18 cellular contexts compared by ENCODE assay signal in the genomic region with DNA sequence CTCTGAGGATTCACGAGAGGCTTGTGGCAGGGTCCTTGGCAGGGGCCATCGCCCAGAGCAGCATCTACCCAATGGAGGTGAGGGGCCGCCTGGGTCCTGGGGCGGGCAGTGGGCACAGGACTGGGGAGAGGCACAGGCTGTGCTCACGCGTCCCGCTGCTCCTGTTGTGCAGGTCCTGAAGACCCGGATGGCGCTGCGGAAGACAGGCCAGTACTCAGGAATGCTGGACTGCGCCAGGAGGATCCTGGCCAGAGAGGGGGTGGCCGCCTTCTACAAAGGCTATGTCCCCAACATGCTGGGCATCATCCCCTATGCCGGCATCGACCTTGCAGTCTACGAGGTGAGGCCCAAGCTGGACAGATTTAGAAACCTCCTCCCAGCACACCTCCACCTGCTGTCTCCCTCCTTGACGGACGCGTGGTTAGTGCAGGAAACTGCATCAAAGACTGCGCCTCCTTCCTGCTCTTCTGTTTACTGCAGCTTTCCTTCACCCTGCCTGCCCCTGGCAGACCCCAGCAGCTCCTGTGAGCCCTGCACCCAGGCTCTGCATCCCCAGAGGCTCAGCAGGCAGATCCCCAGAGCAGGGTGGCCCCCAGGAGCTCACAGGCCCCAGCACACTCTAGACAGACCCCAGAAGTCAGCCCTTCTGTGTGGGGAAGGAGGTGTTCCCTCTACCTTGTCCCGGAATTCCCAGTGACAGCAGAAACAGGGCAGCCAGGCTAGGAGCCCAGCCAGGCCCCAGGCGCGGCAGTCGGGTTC. TPM values are rescaled to one million over a fixed set of nuclear protein-coding genes. Genes with fewer than 3 reads are reported as not detected.
DNase-seq lines count a peak whose midpoint lies in the region; ATAC-seq, FAIRE-seq and TF ChIP-seq lines count a peak whose summit lies in the region.
"Had no signal": no experiment of that assay in that cellular context is flagged by ENCODE, and none has a peak within 500 bp of the region (broad histone marks: within the 10 kb centered on the region; RNA-seq: fewer than 3 reads in every experiment).

No MANE protein-coding gene starts in this region.

- intact Hi-C loops in K562 (cut with micrococcal nuclease) = no loop called here

- H3K4me3 ChIP-seq in K562 (no peak overlapping the region), brain microvascular endothelial cell (ENCODE audit: low read depth, low read length) (no peak overlapping the region)
- H3K4me3 ChIP-seq: heart right ventricle, PC-9 had no signal

- no peaks in the 10 kb centered on the region for H3K9me1 ChIP-seq in K562 (ENCODE audit: control insufficient read depth, insufficient read depth, low read length)

- no peak for TF ChIP-seq RAD21 in K562 (CRISPR knock-in tag; conservative IDR thresholded peaks at IDR 0.05 in 1 of 2, IDR thresholded peaks at IDR 0.05 in 1 of 2)

- no TSS peak for BruUV-seq in K562 (replicated peaks; lab: Mats Ljungman, UMichigan)

- H3K9me3 ChIP-seq in K562 (replicated peaks; ENCODE audit: control insufficient read depth, insufficient read depth, low read depth, low read length) = no peaks in the 10 kb centered on the region
- H3K9me3 ChIP-seq: heart right ventricle had no signal

- H3K27ac Mint-ChIP-seq in HFFc6 (no peak overlapping the region), progenitor cell of endocrine pancreas (peak overlapping the region; percentile 81)
- H3K27ac Mint-ChIP-seq: activated B cell treated with CpG ODN at 0.5 μM for 24 hours had no signal

- peak; percentile 45 for TF ChIP-seq CTCF in HFFc6 (IDR thresholded peaks at IDR 0.05)
- 0 out of 6 replicates have a peak, but pooled peaks of 1 of the 3 experiments have one; percentile 13 for TF ChIP-seq CTCF in K562 (IDR thresholded peaks at IDR 0.05 in 2 of 3, conservative IDR thresholded peaks at IDR 0.05 in 1 of 3; ENCODE audit: insufficient read depth in 2 of 3, low read depth in 1 of 3, low read length in 3 of 3)
- TF ChIP-seq CTCF in progenitor cell of endocrine pancreas (IDR thresholded peaks at IDR 0.05; ENCODE audit: unreplicated experiment) = no peak
- no peak for TF ChIP-seq CTCF in brain microvascular endothelial cell (IDR thresholded peaks at IDR 0.05; ENCODE audit: low read depth, low read length, missing control alignments)

- H3K4me1 Mint-ChIP-seq in HFFc6 (ENCODE audit: low read depth) (peaks cover 5% of the 10 kb centered on the region), progenitor cell of endocrine pancreas (ENCODE audit: low read depth) (no peaks in the 10 kb centered on the region)

- H3K4me1 ChIP-seq in K562 (replicated peaks in 1 of 2; ENCODE audit: control insufficient read depth in 2 of 2, insufficient read depth in 2 of 2, low read length in 2 of 2) = peaks cover 11 to 57% of the 10 kb centered on the region in 2 experiments; a peak in 4 of 5 replicates

- H3K27me3 Mint-ChIP-seq in HFFc6 (ENCODE audit: insufficient read depth) (peaks cover 14% of the 10 kb centered on the region), progenitor cell of endocrine pancreas (no peaks in the 10 kb centered on the region)
- H3K27me3 Mint-ChIP-seq: activated B cell treated with CpG ODN at 0.5 μM for 24 hours had no signal

- TF ChIP-seq EP300 in K562 (IDR thresholded peaks at IDR 0.05; ENCODE audit: low read length) = no peak

- TF ChIP-seq POLR2A in K562 (conservative IDR thresholded peaks at IDR 0.05) = no peak

- CTCF ChIA-PET in K562 (lab: Yijun Ruan, JAX; ENCODE audit: low intra/inter-chr PET ratio) = no interaction called here

- H3K36me3 Mint-ChIP-seq in HFFc6 (ENCODE audit: low read depth) (peaks cover 32% of the 10 kb centered on the region), progenitor cell of endocrine pancreas (ENCODE audit: insufficient read depth) (peaks cover 10% of the 10 kb centered on the region)

- H4K20me1 ChIP-seq in K562 (replicated peaks; ENCODE audit: control insufficient read depth, insufficient read depth, low read length) = no peaks in the 10 kb centered on the region

- H3K79me2 ChIP-seq in K562 (ENCODE audit: control insufficient read depth, insufficient read depth, low read length) = peaks cover 8% of the 10 kb centered on the region

- peak overlapping the region in 1 of 2 experiments; percentile 60; a peak in 1 of 4 replicates for H3K9ac ChIP-seq in K562 (ENCODE audit: insufficient read depth in 1 of 2, low read depth in 2 of 2, low read length in 2 of 2)

- no peak for ATAC-seq in K562
- no peak for ATAC-seq in GM18520 (IDR thresholded peaks at IDR 0.05; ENCODE audit: unreplicated experiment)
- ATAC-seq: left cardiac atrium had no signal

- no peak for FAIRE-seq in K562 (lab: Jason Lieb, UNC)

- no peak overlapping the region for H3K27ac ChIP-seq in K562 (ENCODE audit: extremely low read depth, low read depth, low read length)
- no peak overlapping the region for H3K27ac ChIP-seq in brain microvascular endothelial cell
- H3K27ac ChIP-seq: PC-9 had no signal

- H3K4me3 Mint-ChIP-seq in HFFc6 = no peak overlapping the region
- no peak overlapping the region for H3K4me3 Mint-ChIP-seq in progenitor cell of endocrine pancreas (ENCODE audit: low read depth)
- H3K4me3 Mint-ChIP-seq: activated B cell treated with CpG ODN at 0.5 μM for 24 hours had no signal

- no peak overlapping the region for H2AFZ ChIP-seq in K562 (ENCODE audit: low read depth, low read length)
- H2AFZ ChIP-seq: PC-9 had no signal

- no peaks in the 10 kb centered on the region for H3K9me3 Mint-ChIP-seq in HFFc6
- H3K9me3 Mint-ChIP-seq in progenitor cell of endocrine pancreas (ENCODE audit: low read depth) = no peaks in the 10 kb centered on the region
- H3K9me3 Mint-ChIP-seq: activated B cell treated with CpG ODN at 0.5 μM for 24 hours had no signal

- H3K36me3 ChIP-seq in K562 (ENCODE audit: control insufficient read depth, insufficient read depth, low read length) = peaks cover 83% of the 10 kb centered on the region
- H3K36me3 ChIP-seq in brain microvascular endothelial cell (replicated peaks) = peaks cover 67% of the 10 kb centered on the region

- no peaks in the 10 kb centered on the region for H3K27me3 ChIP-seq in K562 (ENCODE audit: control insufficient read depth in 2 of 2, insufficient read depth in 2 of 2, low read length in 2 of 2)
- no peaks in the 10 kb centered on the region for H3K27me3 ChIP-seq in brain microvascular endothelial cell (replicated peaks)
- H3K27me3 ChIP-seq: heart right ventricle had no signal

- WGBS in K562 (ENCODE audit: insufficient coverage, low coverage, missing lambda C conversion rate) = 95% methylated on average over 16 of the region's 23 CpGs

- in situ Hi-C loops in K562 (cut with MboI) = no loop called here
- in situ Hi-C loops in brain microvascular endothelial cell (cut with HindIII; ENCODE audit: low pct_ligation_motif_present, low sequenced_read_pairs) = no loop called here

- POLR2A ChIA-PET in K562 (lab: Yijun Ruan, JAX) = interaction anchor here (1.4 to 1.7 kb wide), 3 partner anchors 9 to 12 kb away, joined by 5 to 14 read pairs (median 8); no protein-coding TSS in a partner anchor

- no peak overlapping the region for H3K4me2 ChIP-seq in K562 (ENCODE audit: insufficient read depth, low read length)
- H3K4me2 ChIP-seq: PC-9 had no signal

- DNase-seq in HFFc6 = no peak
- DNase-seq in K562 (ENCODE audit: extremely low read depth in 1 of 4, low spot score in 3 of 4) = no peak
- no peak for DNase-seq in progenitor cell of endocrine pancreas (ENCODE audit: low spot score, unreplicated experiment)
- DNase-seq in DMS53 (lab: John Stamatoyannopoulos, UW) = no peak
- no peak for DNase-seq in brain microvascular endothelial cell
- DNase-seq: activated B cell treated with CpG ODN at 0.5 μM for 24 hours; activated T-cell treated with anti-CD3 and anti-CD28 coated beads for 4 hours; erythroblast; heart right ventricle; left cardiac atrium; NCI-H187 treated with DMSO at 0.1 percent for 48 hours; NCI-H526; PC-9; stimulated activated CD4-positive, alpha-beta T cell treated with anti-CD3 and anti-CD28 coated beads, Interleukin-4, amount 100 ng/mL, for 1 hour; SW 1271 had no signal

RNA-seq across cellular contexts. Expression of a gene that starts 21.2 kb away (rescaled TPM):
- total RNA-seq in HFFc6 (2021; fragmentation: NEBNext Ultra II Directional; extraction: Animal tissue kit (Norgen Biotek cat#: 25700)) = 10 to 100 TPM; 68.5 to 82.8 (median 70.6) TPM
- 91.2 and 285 TPM in 2 replicates for total RNA-seq in K562 (2011; cell fraction: chromatin; rRNA removed; ENCODE audit: low replicate concordance)
- total RNA-seq in K562 (2011; cell fraction: nucleolus; rRNA removed) = 223 and 287 TPM in 2 replicates
- total RNA-seq in K562 (2011; cell fraction: nucleoplasm; rRNA removed) = 132 and 134 TPM in 2 replicates
- total RNA-seq in K562 (2014; rRNA removed) (196 and 257 TPM in 2 replicates), K562 (2014; rRNA removed; fragmentation: Illumina TruSeq; extraction: Trizol) (34.3 and 50.3 TPM in 2 replicates), K562 (2015; rRNA removed; fragmentation: Illumina TruSeq; extraction: Trizol) (98.9 and 102 TPM in 2 replicates), K562 (2021) (135 and 137 TPM in 2 replicates), progenitor cell of endocrine pancreas (60.4 and 61.5 TPM in 2 replicates)
- polyA plus RNA-seq in K562 (2011; rRNA removed) (90.1 and 106 TPM in 2 replicates), K562 (2014; fragmentation: Illumina TruSeq; extraction: Trizol) (89.2 and 128 TPM in 2 replicates), K562 (2014; fragmentation: Nextera tagmentation; extraction: Ambion mirVana) (1 to 10 TPM; 2.4 to 6.2 TPM), K562 (2014; rRNA removed) (128 and 149 TPM in 2 replicates)
- polyA plus RNA-seq in K562 (2011; cell fraction: cytosol; rRNA removed) = 92.2 and 177 TPM in 2 replicates
- polyA plus RNA-seq in K562 (2011; cell fraction: nucleus; rRNA removed) = 244 and 370 TPM in 2 replicates
- polyA plus RNA-seq in K562 (2012) = 94.0 and 96.2 TPM in 2 replicates
- 49.5 and 74.8 TPM in 2 replicates for polyA minus RNA-seq in K562 (2011; rRNA and poly(A)+ RNA removed)
- polyA minus RNA-seq in K562 (2011; cell fraction: cytosol; rRNA and poly(A)+ RNA removed) = 57.2 and 75.5 TPM in 2 replicates
- polyA minus RNA-seq in K562 (2011; cell fraction: nucleus; rRNA and poly(A)+ RNA removed) = 73.1 and 77.3 TPM in 2 replicates

RNA-seq across cellular contexts. Expression of a gene that starts 38.3 kb away (rescaled TPM):
- total RNA-seq in HFFc6 (2021; fragmentation: NEBNext Ultra II Directional; extraction: Animal tissue kit (Norgen Biotek cat#: 25700)) = 10 to 100 TPM; 16.5 to 20.7 (median 18.4) TPM
- total RNA-seq in K562 (2011; cell fraction: chromatin; rRNA removed; ENCODE audit: low replicate concordance) = 56.5 and 74.4 TPM in 2 replicates
- total RNA-seq in K562 (2011; cell fraction: nucleolus; rRNA removed) = 41.5 and 42.5 TPM in 2 replicates
- total RNA-seq in K562 (2011; cell fraction: nucleoplasm; rRNA removed) = 26.8 and 33.4 TPM in 2 replicates
- total RNA-seq in K562 (2014; rRNA removed) (35.9 and 39.5 TPM in 2 replicates), K562 (2014; rRNA removed; fragmentation: Illumina TruSeq; extraction: Trizol) (19.0 and 19.3 TPM in 2 replicates), K562 (2015; rRNA removed; fragmentation: Illumina TruSeq; extraction: Trizol) (23.2 and 25.1 TPM in 2 replicates), K562 (2021) (30.1 and 30.7 TPM in 2 replicates), progenitor cell of endocrine pancreas (9.7 and 10.0 TPM in 2 replicates)
- polyA plus RNA-seq in K562 (2011; rRNA removed) (21.7 and 26.7 TPM in 2 replicates), K562 (2014; fragmentation: Illumina TruSeq; extraction: Trizol) (18.7 and 25.2 TPM in 2 replicates), K562 (2014; fragmentation: Nextera tagmentation; extraction: Ambion mirVana) (under 1 TPM; 0.07 to 0.10 TPM), K562 (2014; rRNA removed) (27.2 and 31.0 TPM in 2 replicates)
- 20.4 and 25.8 TPM in 2 replicates for polyA plus RNA-seq in K562 (2011; cell fraction: cytosol; rRNA removed)
- 29.9 and 44.4 TPM in 2 replicates for polyA plus RNA-seq in K562 (2011; cell fraction: nucleus; rRNA removed)
- polyA plus RNA-seq in K562 (2012) = 20.5 and 23.5 TPM in 2 replicates
- 21.0 and 28.2 TPM in 2 replicates for polyA minus RNA-seq in K562 (2011; rRNA and poly(A)+ RNA removed)
- polyA minus RNA-seq in K562 (2011; cell fraction: cytosol; rRNA and poly(A)+ RNA removed) = 14.7 and 16.8 TPM in 2 replicates
- 14.8 and 20.9 TPM in 2 replicates for polyA minus RNA-seq in K562 (2011; cell fraction: nucleus; rRNA and poly(A)+ RNA removed)

RNA-seq across cellular contexts. Expression of a gene that starts 39.2 kb away (rescaled TPM):
- 10 to 100 TPM in 3 of 6 experiments, 1 to 10 TPM in 3; 8.7 to 11.5 (median 9.8) TPM for total RNA-seq in HFFc6 (2021; fragmentation: NEBNext Ultra II Directional; extraction: Animal tissue kit (Norgen Biotek cat#: 25700))
- 14.2 and 31.0 TPM in 2 replicates for total RNA-seq in K562 (2011; cell fraction: chromatin; rRNA removed; ENCODE audit: low replicate concordance)
- 27.1 and 29.7 TPM in 2 replicates for total RNA-seq in K562 (2011; cell fraction: nucleolus; rRNA removed)
- total RNA-seq in K562 (2011; cell fraction: nucleoplasm; rRNA removed) = 19.1 and 19.8 TPM in 2 replicates
- total RNA-seq in K562 (2014; rRNA removed) (21.3 and 27.6 TPM in 2 replicates), K562 (2014; rRNA removed; fragmentation: Illumina TruSeq; extraction: Trizol) (15.8 and 16.2 TPM in 2 replicates), K562 (2015; rRNA removed; fragmentation: Illumina TruSeq; extraction: Trizol) (15.9 and 17.4 TPM in 2 replicates), K562 (2021) (23.1 and 26.6 TPM in 2 replicates), progenitor cell of endocrine pancreas (9.6 and 10.8 TPM in 2 replicates)
- polyA plus RNA-seq in K562 (2011; rRNA removed) (17.2 and 21.5 TPM in 2 replicates), K562 (2014; fragmentation: Illumina TruSeq; extraction: Trizol) (16.3 and 16.9 TPM in 2 replicates), K562 (2014; fragmentation: Nextera tagmentation; extraction: Ambion mirVana) (1 to 10 TPM; 4.8 to 5.3 TPM), K562 (2014; rRNA removed) (17.7 and 17.8 TPM in 2 replicates)
- polyA plus RNA-seq in K562 (2011; cell fraction: cytosol; rRNA removed) = 24.4 and 26.5 TPM in 2 replicates
- 17.1 and 20.0 TPM in 2 replicates for polyA plus RNA-seq in K562 (2011; cell fraction: nucleus; rRNA removed)
- polyA plus RNA-seq in K562 (2012) = 16.5 and 19.9 TPM in 2 replicates
- polyA minus RNA-seq in K562 (2011; rRNA and poly(A)+ RNA removed) = 14.9 and 19.6 TPM in 2 replicates
- 14.2 and 26.5 TPM in 2 replicates for polyA minus RNA-seq in K562 (2011; cell fraction: cytosol; rRNA and poly(A)+ RNA removed)
- polyA minus RNA-seq in K562 (2011; cell fraction: nucleus; rRNA and poly(A)+ RNA removed) = 6.3 and 7.7 TPM in 2 replicates

RNA-seq across cellular contexts. Expression of a gene that starts 42.9 kb away (rescaled TPM):
- total RNA-seq in HFFc6 (2021; fragmentation: NEBNext Ultra II Directional; extraction: Animal tissue kit (Norgen Biotek cat#: 25700)) = not detected
- 0.58 and 2.0 TPM in 2 replicates for total RNA-seq in K562 (2011; cell fraction: chromatin; rRNA removed; ENCODE audit: low replicate concordance)
- 1.1 and 1.3 TPM in 2 replicates for total RNA-seq in K562 (2011; cell fraction: nucleolus; rRNA removed)
- total RNA-seq in K562 (2011; cell fraction: nucleoplasm; rRNA removed) = 1.7 TPM in 1 of 2 replicates, not detected in the other
- total RNA-seq in K562 (2014; rRNA removed) = 0.20 and 0.54 TPM in 2 replicates
- total RNA-seq in K562 (2014; rRNA removed; fragmentation: Illumina TruSeq; extraction: Trizol) = 0.47 TPM in 1 of 2 replicates, not detected in the other
- not detected in 2 replicates for total RNA-seq in K562 (2015; rRNA removed; fragmentation: Illumina TruSeq; extraction: Trizol)
- total RNA-seq in K562 (2021) = 0.40 and 0.72 TPM in 2 replicates
- 0.60 and 1.2 TPM in 2 replicates for polyA plus RNA-seq in K562 (2011; rRNA removed)
- 0.40 and 0.69 TPM in 2 replicates for polyA plus RNA-seq in K562 (2011; cell fraction: cytosol; rRNA removed)
- polyA plus RNA-seq in K562 (2011; cell fraction: nucleus; rRNA removed) = 3.3 and 4.8 TPM in 2 replicates
- 0.16 and 0.37 TPM in 2 replicates for polyA plus RNA-seq in K562 (2012)
- polyA plus RNA-seq in K562 (2014; fragmentation: Illumina TruSeq; extraction: Trizol) = 0.22 and 1.0 TPM in 2 replicates
- polyA plus RNA-seq in K562 (2014; fragmentation: Nextera tagmentation; extraction: Ambion mirVana) = under 1 TPM; 0.10 to 0.11 TPM
- 0.21 and 0.65 TPM in 2 replicates for polyA plus RNA-seq in K562 (2014; rRNA removed)
- polyA minus RNA-seq in K562 (2011; rRNA and poly(A)+ RNA removed) = 1.2 and 1.4 TPM in 2 replicates
- not detected in 2 replicates for polyA minus RNA-seq in K562 (2011; cell fraction: cytosol; rRNA and poly(A)+ RNA removed)
- polyA minus RNA-seq in K562 (2011; cell fraction: nucleus; rRNA and poly(A)+ RNA removed) = not detected in 2 replicates
- total RNA-seq in progenitor cell of endocrine pancreas = not detected in 2 replicates
- total RNA-seq: activated B cell treated with CpG ODN at 0.5 μM for 24 hours, myocyte had no signal
- polyA plus RNA-seq: BJ had no signal

RNA-seq across cellular contexts. Expression of a gene that starts 53.7 kb away (rescaled TPM):
- 10 to 100 TPM; 45.7 to 63.2 (median 50.5) TPM for total RNA-seq in HFFc6 (2021; fragmentation: NEBNext Ultra II Directional; extraction: Animal tissue kit (Norgen Biotek cat#: 25700))
- 24.5 and 53.9 TPM in 2 replicates for total RNA-seq in K562 (2011; cell fraction: chromatin; rRNA removed; ENCODE audit: low replicate concordance)
- total RNA-seq in K562 (2011; cell fraction: nucleolus; rRNA removed) = 72.0 and 78.0 TPM in 2 replicates
- total RNA-seq in K562 (2011; cell fraction: nucleoplasm; rRNA removed) = 65.8 and 106 TPM in 2 replicates
- total RNA-seq in K562 (2014; rRNA removed) = 331 and 433 TPM in 2 replicates
- total RNA-seq in K562 (2014; rRNA removed; fragmentation: Illumina TruSeq; extraction: Trizol) = 11.5 and 11.9 TPM in 2 replicates
- total RNA-seq in K562 (2015; rRNA removed; fragmentation: Illumina TruSeq; extraction: Trizol) = 109 and 123 TPM in 2 replicates
- total RNA-seq in K562 (2021) = 172 and 177 TPM in 2 replicates
- 87.1 and 125 TPM in 2 replicates for polyA plus RNA-seq in K562 (2011; rRNA removed)
- 256 and 738 TPM in 2 replicates for polyA plus RNA-seq in K562 (2011; cell fraction: cytosol; rRNA removed)
- polyA plus RNA-seq in K562 (2011; cell fraction: nucleus; rRNA removed) = 139 and 249 TPM in 2 replicates
- polyA plus RNA-seq in K562 (2012) = 180 and 393 TPM in 2 replicates
- polyA plus RNA-seq in K562 (2014; fragmentation: Illumina TruSeq; extraction: Trizol) = 30.1 and 181 TPM in 2 replicates
- polyA plus RNA-seq in K562 (2014; fragmentation: Nextera tagmentation; extraction: Ambion mirVana) = 10 to 100 TPM in 1 of 2 experiments, 1 to 10 TPM in 1; 4.2 to 13.7 TPM
- 191 and 213 TPM in 2 replicates for polyA plus RNA-seq in K562 (2014; rRNA removed)
- polyA minus RNA-seq in K562 (2011; rRNA and poly(A)+ RNA removed) = 19.8 and 21.1 TPM in 2 replicates
- 74.5 and 112 TPM in 2 replicates for polyA minus RNA-seq in K562 (2011; cell fraction: cytosol; rRNA and poly(A)+ RNA removed)
- 29.6 and 47.0 TPM in 2 replicates for polyA minus RNA-seq in K562 (2011; cell fraction: nucleus; rRNA and poly(A)+ RNA removed)
- 57.3 and 62.5 TPM in 2 replicates for total RNA-seq in progenitor cell of endocrine pancreas
